Comparison of ENCODE assay signal across 27 cellular contexts in the genomic region with DNA sequence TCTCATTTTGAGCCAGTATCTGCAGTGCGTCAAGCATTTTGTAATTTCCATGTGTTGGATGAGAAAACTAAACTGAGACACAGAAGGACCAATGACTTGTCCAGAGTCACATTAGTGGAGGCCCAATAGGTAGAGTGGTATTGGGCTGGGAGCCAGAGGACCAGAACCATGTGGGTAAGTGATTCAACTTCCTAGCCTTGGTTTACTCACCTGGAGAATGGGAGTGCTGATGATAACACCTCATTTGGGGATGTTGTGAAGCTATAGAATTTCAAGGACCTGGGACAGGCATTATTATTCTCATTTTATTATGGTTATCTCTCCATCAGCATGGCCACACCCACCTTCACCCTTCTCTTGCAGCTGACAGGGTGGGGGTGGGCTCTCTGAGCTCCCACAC.
"Had no signal": no experiment of that assay in that cellular context is flagged by ENCODE, and none has a peak within 500 bp of the region (broad histone marks: within the 10 kb centered on the region; RNA-seq: fewer than 3 reads in every experiment).

No MANE protein-coding gene starts in this region.

- ATAC-seq: heart right ventricle; left colon; left ventricle myocardium superior; lower lobe of right lung; naive thymus-derived CD8-positive, alpha-beta T cell; psoas muscle; right cardiac atrium; stimulated activated naive B cell treated with anti-CD40 and anti-IgM and Interleukin-4, amounts not matched to agents 10 μg/mL and 1 μg/mL and 100 μg/mL, for 72 hours had no signal

- H3K27me3 Mint-ChIP-seq: dendritic cell treated with granulocyte-macrophage colony-stimulating factor and Interleukin-4, amounts not matched to agents 40 ng/mL and 50 ng/mL, for 4 days; stimulated activated naive B cell treated with anti-CD40 and anti-IgM and Interleukin-4, amounts not matched to agents 10 μg/mL and 1 μg/mL and 100 μg/mL, for 72 hours; type B pancreatic cell had no signal

- H3K9me3 Mint-ChIP-seq: dendritic cell treated with granulocyte-macrophage colony-stimulating factor and Interleukin-4, amounts not matched to agents 40 ng/mL and 50 ng/mL, for 4 days; naive thymus-derived CD8-positive, alpha-beta T cell; nephron progenitor cell; stimulated activated naive B cell treated with anti-CD40 and anti-IgM and Interleukin-4, amounts not matched to agents 10 μg/mL and 1 μg/mL and 100 μg/mL, for 72 hours; type B pancreatic cell had no signal

- H3K4me3 Mint-ChIP-seq: dendritic cell treated with granulocyte-macrophage colony-stimulating factor and Interleukin-4, amounts not matched to agents 40 ng/mL and 50 ng/mL, for 4 days; naive thymus-derived CD8-positive, alpha-beta T cell; nephron progenitor cell; stimulated activated naive B cell treated with anti-CD40 and anti-IgM and Interleukin-4, amounts not matched to agents 10 μg/mL and 1 μg/mL and 100 μg/mL, for 72 hours; type B pancreatic cell had no signal

- H3K27ac Mint-ChIP-seq: dendritic cell treated with granulocyte-macrophage colony-stimulating factor and Interleukin-4, amounts not matched to agents 40 ng/mL and 50 ng/mL, for 4 days; nephron progenitor cell; stimulated activated naive B cell treated with anti-CD40 and anti-IgM and Interleukin-4, amounts not matched to agents 10 μg/mL and 1 μg/mL and 100 μg/mL, for 72 hours had no signal

- H3K4me3 ChIP-seq: esophagus squamous epithelium, heart right ventricle, lower lobe of right lung, ovary, psoas muscle, skin epidermis, spleen, stomach, testis, tibial artery had no signal

- H3K27ac ChIP-seq: esophagus squamous epithelium, heart right ventricle, lower lobe of right lung, ovary, psoas muscle, skin epidermis, spleen, stomach, testis, tibial artery had no signal

- H3K36me3 Mint-ChIP-seq: naive thymus-derived CD8-positive, alpha-beta T cell; type B pancreatic cell had no signal

- H3K36me3 ChIP-seq: lower lobe of right lung, ovary, spleen, stomach, tibial artery had no signal

- DNase-seq: effector memory CD4-positive, alpha-beta T cell; esophagus squamous epithelium; foreskin melanocyte; glutamatergic neuron; heart right ventricle; hippocampal formation; left colon; left ventricle myocardium superior; lower lobe of right lung; naive thymus-derived CD8-positive, alpha-beta T cell; nephron progenitor cell; nucleus accumbens; ovary; posterior cingulate gyrus; psoas muscle; right cardiac atrium; spleen; stimulated activated CD4-positive, alpha-beta T cell treated with anti-CD3 and anti-CD28 coated beads, Interleukin-4, amount 100 ng/mL, for 4 hours; stimulated activated naive B cell treated with anti-CD40 and anti-IgM and Interleukin-4, amounts not matched to agents 10 μg/mL and 1 μg/mL and 100 μg/mL, for 72 hours; stomach; testis; tibial artery had no signal

- H3K27me3 ChIP-seq: esophagus squamous epithelium, heart right ventricle, ovary, spleen, stomach, testis, tibial artery had no signal

- FAIRE-seq: colon, islet of Langerhans had no signal
